In the genomic region with DNA sequence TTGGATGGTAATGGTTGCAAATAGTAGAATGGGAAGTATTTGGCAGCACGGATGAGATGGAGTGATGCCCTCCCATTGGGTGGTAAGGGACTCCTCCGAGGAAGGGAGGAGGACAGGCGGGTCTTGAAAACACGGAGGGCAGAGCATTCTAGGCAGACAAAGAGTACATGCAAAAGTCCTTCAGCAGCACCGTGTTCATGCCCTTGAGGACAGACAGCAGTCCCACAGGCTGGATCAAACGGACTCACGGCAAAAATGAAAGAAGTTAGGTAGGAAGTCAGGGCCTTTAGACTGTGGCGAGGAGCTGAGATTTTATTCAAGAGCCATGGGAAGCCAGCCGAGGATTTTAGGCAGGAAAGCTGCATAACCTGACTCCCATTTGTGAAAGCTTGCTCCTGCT, we compare ENCODE assay signal across 13 cellular contexts.
"Had no signal": no experiment of that assay in that cellular context is flagged by ENCODE, and none has a peak within 500 bp of the region (broad histone marks: within the 10 kb centered on the region; RNA-seq: fewer than 3 reads in every experiment).

No MANE protein-coding gene starts in this region.

- H3K27ac ChIP-seq: pancreas, SK-N-MC, VCaP had no signal

- H3K27me3 Mint-ChIP-seq: activated CD4-positive, alpha-beta T cell treated with anti-CD3 and anti-CD28 coated beads for 36 hours; T-cell had no signal

- H3K27me3 ChIP-seq: adrenal gland, esophagus muscularis mucosa, pancreas had no signal

- DNase-seq: activated CD4-positive, alpha-beta T cell treated with anti-CD3 and anti-CD28 coated beads for 36 hours; activated CD8-positive, alpha-beta memory T cell treated with anti-CD3 and anti-CD28 coated beads, Interleukin-2, amount 50 U/mL, for 48 hours; activated CD8-positive, alpha-beta T cell treated with anti-CD3 and anti-CD28 coated beads for 36 hours; activated naive CD4-positive, alpha-beta T cell had no signal

- ATAC-seq: activated CD4-positive, alpha-beta T cell treated with anti-CD3 and anti-CD28 coated beads for 36 hours; activated CD8-positive, alpha-beta T cell treated with anti-CD3 and anti-CD28 coated beads for 36 hours; T-cell had no signal

- H3K27ac Mint-ChIP-seq: activated CD4-positive, alpha-beta T cell treated with anti-CD3 and anti-CD28 coated beads for 36 hours; activated CD8-positive, alpha-beta T cell treated with anti-CD3 and anti-CD28 coated beads for 36 hours; memory B cell; T-cell had no signal

- H3K4me3 Mint-ChIP-seq: activated CD4-positive, alpha-beta T cell treated with anti-CD3 and anti-CD28 coated beads for 36 hours; activated CD8-positive, alpha-beta T cell treated with anti-CD3 and anti-CD28 coated beads for 36 hours; memory B cell; T-cell had no signal

- H3K36me3 ChIP-seq: adrenal gland, esophagus muscularis mucosa, pancreas had no signal

- FAIRE-seq: endometrium, pancreas had no signal

- H3K36me3 Mint-ChIP-seq: memory B cell, T-cell had no signal

- H3K9me3 ChIP-seq: adrenal gland, esophagus muscularis mucosa, pancreas had no signal

- H3K4me3 ChIP-seq: adrenal gland, esophagus muscularis mucosa, pancreas, SK-N-MC, skin epidermis had no signal

- H3K9me3 Mint-ChIP-seq: activated CD8-positive, alpha-beta T cell treated with anti-CD3 and anti-CD28 coated beads for 36 hours; T-cell had no signal

- H3K4me1 ChIP-seq: pancreas had no signal
